22 cellular contexts compared by ENCODE assay signal in the genomic region with DNA sequence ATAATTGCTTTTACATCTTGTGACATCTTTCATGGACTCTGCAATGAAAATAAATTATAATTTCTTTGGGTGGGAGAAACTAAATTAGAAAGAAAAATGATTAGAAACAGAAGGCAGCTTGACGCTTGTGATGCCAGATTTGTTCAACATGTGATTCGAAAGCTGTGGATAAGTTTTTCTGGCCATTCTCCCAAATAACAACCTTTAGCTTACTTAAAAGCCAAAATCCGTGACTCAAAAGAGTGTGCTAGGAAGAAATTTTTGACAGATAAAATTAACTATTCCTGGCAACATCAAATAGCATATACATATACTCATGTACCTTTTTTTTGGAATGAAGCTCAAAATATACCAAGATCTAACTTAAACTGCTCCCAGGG. TPM values are rescaled to one million over a fixed set of nuclear protein-coding genes. Genes with fewer than 3 reads are reported as not detected.
"Had no signal": no experiment of that assay in that cellular context is flagged by ENCODE, and none has a peak within 500 bp of the region (broad histone marks: within the 10 kb centered on the region; RNA-seq: fewer than 3 reads in every experiment).

No MANE protein-coding gene starts in this region.

- H3K4me1 ChIP-seq: pancreas, testis had no signal

- H3K27me3 ChIP-seq: cardiac muscle cell, pancreas, stomach, testis, upper lobe of right lung had no signal

- DNase-seq: activated CD4-positive, alpha-beta memory T cell treated with anti-CD3 and anti-CD28 coated beads, Interleukin-2, amount 10 ng/mL, durations not matched to agents 7 days and 5 days; activated CD4-positive, alpha-beta T cell treated with anti-CD3 and anti-CD28 coated beads for 4 hours; activated CD8-positive, alpha-beta memory T cell treated with anti-CD3 and anti-CD28 coated beads, Interleukin-2, amount 10 ng/mL, durations not matched to agents 7 days and 5 days; amniotic stem cell; endodermal cell; hypothalamus; kidney glomerular epithelial cell; left ventricle myocardium superior; mucosa of descending colon; naive B cell; pancreas; stimulated activated CD4-positive, alpha-beta T cell treated with anti-CD3 and anti-CD28 coated beads, Interleukin-4, amount 100 ng/mL, for 24 hours; stomach; SW 1271; T-helper 2 cell; testis; upper lobe of right lung had no signal

- H3K36me3 ChIP-seq: cardiac muscle cell, pancreas, stomach, upper lobe of right lung had no signal

- ATAC-seq: activated CD8-positive, alpha-beta memory T cell treated with anti-CD3 and anti-CD28 coated beads, Interleukin-2, amount 10 ng/mL, durations not matched to agents 7 days and 5 days; pancreas; stimulated activated effector memory CD8-positive, alpha-beta T cell treated with anti-CD3 and anti-CD28 coated beads, Interleukin-12 subunit alpha, Interleukin-12 subunit beta, amount 100 ng/mL, for 72 hours; upper lobe of right lung had no signal

- H3K4me1 Mint-ChIP-seq: endodermal cell had no signal

- H3K27me3 Mint-ChIP-seq: naive B cell had no signal

- H3K27ac Mint-ChIP-seq: activated CD4-positive, alpha-beta memory T cell treated with anti-CD3 and anti-CD28 coated beads, Interleukin-2, amount 10 ng/mL, durations not matched to agents 7 days and 5 days; activated naive CD8-positive, alpha-beta T cell; endodermal cell; stimulated activated effector memory CD8-positive, alpha-beta T cell treated with anti-CD3 and anti-CD28 coated beads, Interleukin-12 subunit alpha, Interleukin-12 subunit beta, amount 100 ng/mL, for 72 hours had no signal

- H3K4me3 ChIP-seq: cardiac muscle cell, mucosa of descending colon, pancreas, smooth muscle cell, stomach, testis had no signal

- H3K4me3 Mint-ChIP-seq: activated CD4-positive, alpha-beta memory T cell treated with anti-CD3 and anti-CD28 coated beads, Interleukin-2, amount 10 ng/mL, durations not matched to agents 7 days and 5 days; activated naive CD8-positive, alpha-beta T cell; endodermal cell; stimulated activated effector memory CD8-positive, alpha-beta T cell treated with anti-CD3 and anti-CD28 coated beads, Interleukin-12 subunit alpha, Interleukin-12 subunit beta, amount 100 ng/mL, for 72 hours had no signal

- H3K27ac ChIP-seq: cardiac muscle cell, epithelial cell of prostate, pancreas, stomach, testis, upper lobe of right lung had no signal

- H3K4me2 ChIP-seq: smooth muscle cell had no signal

- H3K9me3 ChIP-seq: mucosa of descending colon, pancreas, stomach, testis, upper lobe of right lung had no signal

RNA-seq across cellular contexts. Expression of a gene that starts 15.9 kb away (rescaled TPM):
- polyA plus RNA-seq: cardiac muscle cell had no signal
